ENCODE assay signal across 3 cellular contexts in the genomic region with DNA sequence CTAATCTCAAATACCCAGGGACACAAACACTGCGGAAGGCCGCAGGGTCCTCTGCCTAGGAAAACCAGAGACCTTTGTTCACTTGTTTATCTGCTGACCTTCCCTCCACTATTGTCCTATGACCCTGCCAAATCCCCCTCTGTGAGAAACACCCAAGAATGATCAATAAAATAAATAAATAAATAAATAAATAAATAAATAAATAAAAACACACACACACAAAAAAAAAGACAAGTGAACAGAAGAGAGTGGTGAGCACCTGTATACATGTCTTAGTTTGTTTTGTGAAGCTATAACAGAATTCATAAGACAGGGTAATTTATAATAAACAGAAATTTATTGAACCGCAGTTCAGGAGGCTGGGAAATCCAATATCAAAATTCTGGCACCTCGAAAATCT. TPM values are rescaled to one million over a fixed set of nuclear protein-coding genes. Genes with fewer than 3 reads are reported as not detected.
"Had no signal": no experiment of that assay in that cellular context is flagged by ENCODE, and none has a peak within 500 bp of the region (broad histone marks: within the 10 kb centered on the region; RNA-seq: fewer than 3 reads in every experiment).

No MANE protein-coding gene starts in this region.

RNA-seq across cellular contexts. Expression of a gene that starts 45.8 kb away (rescaled TPM):
- total RNA-seq: NCI-H460, OCI-LY7, PC-9 had no signal
